ENCODE assay signal across 1 cellular context in the genomic region with DNA sequence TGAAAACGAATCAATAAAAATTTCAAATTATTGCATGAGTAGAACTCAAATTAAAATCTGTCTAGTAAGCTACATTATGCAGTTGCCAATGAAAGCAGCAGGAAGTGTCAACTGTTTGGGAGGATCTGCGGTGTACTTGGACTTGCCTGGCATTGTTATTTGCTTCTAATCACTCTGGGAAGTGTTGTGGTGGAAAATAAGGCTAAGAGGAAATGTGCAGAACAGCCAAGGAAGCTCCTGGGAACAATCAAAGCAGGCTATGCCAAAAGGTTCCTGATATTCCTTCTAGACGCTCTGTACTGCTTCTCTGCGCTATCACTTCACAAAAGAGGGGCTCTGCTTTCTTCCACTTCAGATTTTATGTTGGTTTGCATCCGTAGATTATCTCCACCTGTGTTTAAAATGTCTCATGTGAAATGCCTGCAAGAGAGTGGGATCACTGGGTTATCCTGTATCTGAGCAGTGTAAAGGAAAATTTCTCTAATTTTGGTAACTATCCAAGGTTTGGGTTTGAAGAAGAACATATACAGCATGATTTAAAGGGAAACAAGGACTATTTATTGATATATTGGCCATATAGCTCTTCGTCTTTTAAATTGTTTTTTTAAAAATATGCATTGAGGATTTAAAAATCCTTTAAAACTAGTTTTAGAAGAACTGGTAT.
TF ChIP-seq lines count a peak whose summit lies in the region.

No MANE protein-coding gene starts in this region.

TF ChIP-seq in H1, 55 proteins besides CTCF, POLR2A, EP300 and RAD21 (continued from another document):
- TF ChIP-seq, protein P1, sequence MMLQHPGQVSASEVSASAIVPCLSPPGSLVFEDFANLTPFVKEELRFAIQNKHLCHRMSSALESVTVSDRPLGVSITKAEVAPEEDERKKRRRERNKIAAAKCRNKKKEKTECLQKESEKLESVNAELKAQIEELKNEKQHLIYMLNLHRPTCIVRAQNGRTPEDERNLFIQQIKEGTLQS (IDR thresholded peaks at IDR 0.05; ENCODE audit: insufficient read depth, low read depth, low read length): no peak
- TF ChIP-seq BRCA1 (IDR thresholded peaks at IDR 0.05; ENCODE audit: low read depth, low read length) (no peak), HDAC2 (IDR thresholded peaks at IDR 0.05; ENCODE audit: borderline replicate concordance in 1 of 2, low read depth in 2 of 2, low read length in 2 of 2) (no peak), SP1 (IDR thresholded peaks at IDR 0.05; ENCODE audit: low read depth, low read length) (no peak), CHD2 (IDR thresholded peaks at IDR 0.05; ENCODE audit: low read length) (no peak), HDAC6 (IDR thresholded peaks at IDR 0.05; ENCODE audit: low read depth, low read length) (no peak), SP2 (IDR thresholded peaks at IDR 0.05; ENCODE audit: low read length) (no peak), ASH2L (IDR thresholded peaks at IDR 0.05; ENCODE audit: low read length) (no peak), POLR2AphosphoS5 (IDR thresholded peaks at IDR 0.05; ENCODE audit: low read depth, low read length) (no peak), TAF1 (IDR thresholded peaks at IDR 0.05; ENCODE audit: low read depth, low read length) (no peak), JUN (IDR thresholded peaks at IDR 0.05; ENCODE audit: low read depth, low read length) (no peak)
- TF ChIP-seq, protein P2, sequence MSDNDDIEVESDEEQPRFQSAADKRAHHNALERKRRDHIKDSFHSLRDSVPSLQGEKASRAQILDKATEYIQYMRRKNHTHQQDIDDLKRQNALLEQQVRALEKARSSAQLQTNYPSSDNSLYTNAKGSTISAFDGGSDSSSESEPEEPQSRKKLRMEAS (IDR thresholded peaks at IDR 0.05): no peak
